15 cellular contexts compared by ENCODE assay signal in the genomic region with DNA sequence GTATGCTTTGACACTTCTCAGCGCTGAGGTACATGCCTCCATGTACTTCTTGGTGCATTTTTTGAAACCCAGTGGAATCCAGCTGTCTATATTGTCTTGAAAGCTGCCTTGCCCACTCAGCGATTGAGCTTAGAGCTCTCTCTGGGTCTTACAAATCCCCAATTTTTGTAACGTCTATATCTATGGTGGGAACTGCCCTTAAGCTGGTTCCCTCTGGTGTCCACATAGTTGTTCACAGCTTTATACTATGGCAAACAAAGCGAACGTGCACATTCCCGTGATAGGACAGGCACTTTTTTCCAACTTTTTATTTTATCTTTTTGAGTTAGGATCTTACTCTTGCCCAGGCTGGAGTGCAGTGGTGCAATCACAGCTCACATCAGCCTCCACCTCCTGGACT. TPM values are rescaled to one million over a fixed set of nuclear protein-coding genes. Genes with fewer than 3 reads are reported as not detected.
DNase-seq lines count a peak whose midpoint lies in the region; ATAC-seq and TF ChIP-seq lines count a peak whose summit lies in the region.
"Had no signal": no experiment of that assay in that cellular context is flagged by ENCODE, and none has a peak within 500 bp of the region (broad histone marks: within the 10 kb centered on the region; RNA-seq: fewer than 3 reads in every experiment).

No MANE protein-coding gene starts in this region.

- TF ChIP-seq CTCF in A673 (conservative IDR thresholded peaks at IDR 0.05; ENCODE audit: low read depth, low read length) (peak; percentile 19; the same call in 1 of the 2 replicates), HCT116 (IDR thresholded peaks at IDR 0.05 in 2 of 3, conservative IDR thresholded peaks at IDR 0.05 in 1 of 3; ENCODE audit: borderline replicate concordance in 1 of 3, insufficient read depth in 1 of 3, low read depth in 2 of 3, low read length in 2 of 3) (peak; percentile 9 to 31 (median 20); a peak in 3 of 6 replicates), astrocyte of the cerebellum (IDR thresholded peaks at IDR 0.05; ENCODE audit: low read depth, low read length, missing control alignments) (peak; percentile 18), fibroblast of the aortic adventitia (IDR thresholded peaks at IDR 0.05; ENCODE audit: insufficient read depth, low read length) (peak; percentile 45)

- no peaks in the 10 kb centered on the region for H4K20me1 ChIP-seq in HCT116 (ENCODE audit: insufficient read depth)

- CTCF ChIA-PET in A673 (lab: Charles Lee) (interaction anchor here (0.6 kb wide), 1 partner anchor 23 kb away, joined by 3 read pairs; no protein-coding TSS in a partner anchor), HCT116 (lab: Charles Lee) (interaction anchor here (1.1 to 1.5 kb wide), 3 partner anchors 8 to 153 kb away, joined by 3 to 6 read pairs (median 4); partner anchors contain the start of gene CLTB)

- H3K9me3 ChIP-seq in A673 (ENCODE audit: low read depth, low read length, poor library complexity, severe bottlenecking) (no peaks in the 10 kb centered on the region), HCT116 (ENCODE audit: control insufficient read depth in 1 of 2, insufficient read depth in 1 of 2, low read depth in 1 of 2, low read length in 2 of 2) (no peaks in the 10 kb centered on the region)
- H3K9me3 ChIP-seq: vagina had no signal

- no peak for TF ChIP-seq POLR2A in HCT116 (IDR thresholded peaks at IDR 0.05; ENCODE audit: borderline replicate concordance, extremely low read depth, insufficient read depth, insufficient read length)

- H3K79me2 ChIP-seq in HCT116 (ENCODE audit: insufficient read depth, low read length), result no peaks in the 10 kb centered on the region

- intact Hi-C loops in A673 (cut with micrococcal nuclease; ENCODE audit: unreplicated experiment), result loop anchor here (5.0 to 10.0 kb wide), 3 partner anchors 47 to 385 kb away; partner anchors contain the start of gene CLTB
- intact Hi-C loops in HCT116 (cut with micrococcal nuclease), result loop anchor here (2.0 kb wide), 1 partner anchor 153 kb away; the partner anchor contains the start of gene CLTB

- in situ Hi-C loops in astrocyte of the cerebellum (cut with HindIII; ENCODE audit: low sequenced_read_pairs) (no loop called here), G401 (cut with HindIII; ENCODE audit: low sequenced_read_pairs) (no loop called here)

- no peak overlapping the region for H3K9ac ChIP-seq in HCT116 (ENCODE audit: low read length)

- POLR2A ChIA-PET in A673 (lab: Charles Lee; ENCODE audit: low non-redundant PET), result interaction anchor here (0.6 kb wide), 1 partner anchor 30 kb away, joined by 3 read pairs; no protein-coding TSS in a partner anchor
- POLR2A ChIA-PET in HCT116 (lab: Charles Lee), result no interaction called here

- H3K4me1 ChIP-seq in A673 (ENCODE audit: insufficient read depth, low read length, poor library complexity, severe bottlenecking) (no peaks in the 10 kb centered on the region), HCT116 (ENCODE audit: control insufficient read depth in 1 of 2, insufficient read depth in 2 of 2, low read length in 2 of 2) (peaks cover 0 to 7% of the 10 kb centered on the region in 2 experiments; a peak in 1 of 4 replicates)
- H3K4me1 ChIP-seq: vagina had no signal

- H3K4me3 ChIP-seq in A673 (ENCODE audit: low read depth, low read length, poor library complexity, severe bottlenecking) (no peak overlapping the region), HCT116 (replicated peaks in 1 of 2; ENCODE audit: low read depth in 1 of 2, low read length in 2 of 2) (no peak overlapping the region), astrocyte of the cerebellum (ENCODE audit: low read depth, low read length) (no peak overlapping the region), fibroblast of the aortic adventitia (ENCODE audit: low read depth, low read length) (no peak overlapping the region)
- H3K4me3 ChIP-seq: vagina had no signal

- H3K36me3 ChIP-seq in A673 (ENCODE audit: insufficient read depth, low read length, poor library complexity, severe bottlenecking), result no peaks in the 10 kb centered on the region
- no peaks in the 10 kb centered on the region for H3K36me3 ChIP-seq in HCT116 (ENCODE audit: control insufficient read depth in 1 of 2, insufficient read depth in 2 of 2, low read length in 2 of 2)
- H3K36me3 ChIP-seq: vagina had no signal

- no peak overlapping the region for H2AFZ ChIP-seq in HCT116 (ENCODE audit: low read depth, low read length, poor library complexity, severe bottlenecking)

- no peak overlapping the region for H3K4me2 ChIP-seq in HCT116 (ENCODE audit: low read length)

- no peaks in the 10 kb centered on the region for H3K9me2 ChIP-seq in HCT116 (ENCODE audit: insufficient read depth)

- peak; percentile 27; the same call in 1 of the 2 replicates for TF ChIP-seq RAD21 in HCT116 (IDR thresholded peaks at IDR 0.05; ENCODE audit: low read depth)

- DNase-seq in A673 (ENCODE audit: low spot score), result peak; percentile 13
- no peak for DNase-seq in HCT116 (ENCODE audit: low read depth, low spot score)
- no peak for DNase-seq in astrocyte of the cerebellum (ENCODE audit: low read depth)
- peak; percentile 64 for DNase-seq in fibroblast of the aortic adventitia (ENCODE audit: low read depth)
- no peak for DNase-seq in G401 (ENCODE audit: low spot score)
- DNase-seq: hippocampal formation, Karpas-422, NCI-H1417 treated with DMSO at 0.1 percent for 48 hours, right cardiac atrium, RPMI8226, T-cell had no signal

- H3K27ac ChIP-seq in A673 (ENCODE audit: low read depth, low read length, poor library complexity, severe bottlenecking) (no peak overlapping the region), HCT116 (ENCODE audit: low read depth, low read length) (no peak overlapping the region)
- H3K27ac ChIP-seq: vagina had no signal

- H3K27me3 ChIP-seq in A673 (replicated peaks; ENCODE audit: insufficient read depth, low read depth, low read length, poor library complexity) (no peaks in the 10 kb centered on the region), HCT116 (ENCODE audit: insufficient read depth, low read length) (no peaks in the 10 kb centered on the region)
- H3K27me3 ChIP-seq: vagina had no signal

- BruUV-seq in A673 (replicated peaks; lab: Mats Ljungman, UMichigan) (no TSS peak), HCT116 (replicated peaks; lab: Mats Ljungman, UMichigan) (no TSS peak)

- RAD21 ChIA-PET in HCT116 (lab: Charles Lee; ENCODE audit: low non-redundant PET in 1 of 2, low total read pairs in 2 of 2, uncharacterized antibody in 2 of 2, unreplicated experiment in 2 of 2), result interaction anchor here in 1 of 2 experiments (0.5 kb wide), 1 partner anchor 30 kb away, joined by 3 read pairs; no protein-coding TSS in a partner anchor

- ATAC-seq in HCT116 (no peak), HG03045 (IDR thresholded peaks at IDR 0.05; ENCODE audit: unreplicated experiment) (no peak), HG03039 (IDR thresholded peaks at IDR 0.05; ENCODE audit: unreplicated experiment) (no peak), GM19395 (IDR thresholded peaks at IDR 0.05; ENCODE audit: unreplicated experiment) (no peak)
- ATAC-seq: right cardiac atrium, T-cell had no signal

TF ChIP-seq in HCT116, 20 proteins besides CTCF, POLR2A, EP300 and RAD21 (continues in another document):
- TF ChIP-seq ZFX (IDR thresholded peaks at IDR 0.05), result no peak
- TF ChIP-seq POLR2AphosphoS5 (IDR thresholded peaks at IDR 0.05; ENCODE audit: low read depth, low read length), result no peak
- TF ChIP-seq TCF7L2 (IDR thresholded peaks at IDR 0.05; ENCODE audit: borderline replicate concordance, extremely low read depth, insufficient read depth, insufficient read length), result no peak
- TF ChIP-seq, protein P1, sequence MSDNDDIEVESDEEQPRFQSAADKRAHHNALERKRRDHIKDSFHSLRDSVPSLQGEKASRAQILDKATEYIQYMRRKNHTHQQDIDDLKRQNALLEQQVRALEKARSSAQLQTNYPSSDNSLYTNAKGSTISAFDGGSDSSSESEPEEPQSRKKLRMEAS (IDR thresholded peaks at IDR 0.05), result no peak
- TF ChIP-seq ZBTB33 (IDR thresholded peaks at IDR 0.05; ENCODE audit: extremely low read depth, insufficient replicate concordance, low read length), result no peak
- TF ChIP-seq YY1 (IDR thresholded peaks at IDR 0.05; ENCODE audit: extremely low read depth, insufficient replicate concordance, low read depth, low read length), result no peak
- no peak for TF ChIP-seq SIN3A (IDR thresholded peaks at IDR 0.05; ENCODE audit: low read depth)
- no peak for TF ChIP-seq ATF3 (IDR thresholded peaks at IDR 0.05)
- TF ChIP-seq SP1 (IDR thresholded peaks at IDR 0.05; ENCODE audit: low read depth), result no peak
- no peak for TF ChIP-seq EZH2 (IDR thresholded peaks at IDR 0.05)

RNA-seq across cellular contexts. Expression of gene CDHR2, which starts 20.9 kb away (rescaled TPM):
- total RNA-seq in A673 (2021) (0.35 TPM in 1 of 2 replicates, not detected in the other), HCT116 (2021; ENCODE audit: unreplicated experiment) (0.10 TPM), fibroblast of the aortic adventitia (ENCODE audit: low replicate concordance) (not detected in 2 replicates)
- 0.32 and 0.48 TPM in 2 replicates for polyA plus RNA-seq in HCT116 (2012)
- total RNA-seq in G401 (2014; rRNA removed; shearing (Covaris generic)), result not detected in 2 replicates
- total RNA-seq: vagina had no signal
- polyA plus RNA-seq: right cardiac atrium had no signal

RNA-seq across cellular contexts. Expression of gene RNF44, which starts 32.8 kb away (rescaled TPM):
- total RNA-seq in A673 (2021) (80.3 and 92.8 TPM in 2 replicates), HCT116 (2021; ENCODE audit: unreplicated experiment) (58.4 TPM), fibroblast of the aortic adventitia (ENCODE audit: low replicate concordance) (3.1 and 4.8 TPM in 2 replicates)
- polyA plus RNA-seq in HCT116 (2012), result 37.5 and 46.6 TPM in 2 replicates
- total RNA-seq in G401 (2014; rRNA removed; shearing (Covaris generic)), result 4.0 and 6.7 TPM in 2 replicates

RNA-seq across cellular contexts. Expression of gene GPRIN1, which starts 39.9 kb away (rescaled TPM):
- total RNA-seq in A673 (2021) (16.7 and 18.9 TPM in 2 replicates), HCT116 (2021; ENCODE audit: unreplicated experiment) (14.2 TPM), fibroblast of the aortic adventitia (ENCODE audit: low replicate concordance) (1.7 and 7.1 TPM in 2 replicates)
- 6.1 and 7.6 TPM in 2 replicates for polyA plus RNA-seq in HCT116 (2012)
- total RNA-seq in G401 (2014; rRNA removed; shearing (Covaris generic)), result 15.3 and 19.9 TPM in 2 replicates

Comparison
In these comparisons a context has a peak if more than half of its experiments do, and no peak if none do; other contexts are left out.
1. DNase-seq: peak in A673 (single experiment) and fibroblast of the aortic adventitia (single experiment); none in HCT116 (single experiment), astrocyte of the cerebellum (single experiment) and G401 (single experiment).
2. Peak in every context shown above with its lines, with median percentiles within 50 percentile points of each other: CTCF ChIP-seq.